ENCODE assay signal across 14 cellular contexts in the genomic region with DNA sequence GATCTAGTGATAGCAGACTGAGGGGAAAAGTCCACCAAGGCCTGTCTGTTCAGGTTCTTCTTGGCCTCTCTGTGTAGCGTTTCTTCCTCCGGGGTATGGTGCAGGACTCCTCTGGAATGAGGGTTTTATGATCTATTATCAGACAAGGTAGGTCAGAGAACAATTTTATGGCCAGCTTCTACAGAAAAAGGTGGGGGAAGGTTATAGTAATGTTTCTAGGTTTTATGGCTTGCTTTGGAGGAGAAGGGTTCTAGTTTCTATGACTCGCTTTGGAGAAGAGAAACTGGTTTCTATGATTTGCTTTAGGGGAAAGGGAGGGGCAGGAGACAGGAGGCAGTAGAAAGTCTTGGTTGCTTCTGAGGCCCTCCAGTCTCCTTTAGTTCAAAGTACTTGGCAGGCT.
DNase-seq lines count a peak whose midpoint lies in the region; ATAC-seq and TF ChIP-seq lines count a peak whose summit lies in the region.
"Had no signal": no experiment of that assay in that cellular context is flagged by ENCODE, and none has a peak within 500 bp of the region (broad histone marks: within the 10 kb centered on the region; RNA-seq: fewer than 3 reads in every experiment).

No MANE protein-coding gene starts in this region.

- H3K4me3 Mint-ChIP-seq in stimulated activated memory B cell treated with anti-CD40 and anti-IgM and Interleukin-4, amounts not matched to agents 10 μg/mL and 1 μg/mL and 100 μg/mL, for 72 hours = no peak overlapping the region
- H3K4me3 Mint-ChIP-seq: CD4-positive, CD25-positive, alpha-beta regulatory T cell had no signal

- H3K27me3 ChIP-seq in left lung = no peaks in the 10 kb centered on the region
- H3K27me3 ChIP-seq: esophagus squamous epithelium had no signal

- H3K4me3 ChIP-seq in mucosa of descending colon (no peak overlapping the region), left lung (no peak overlapping the region)
- H3K4me3 ChIP-seq: esophagus squamous epithelium, SK-N-MC, smooth muscle cell had no signal

- H3K4me1 Mint-ChIP-seq in stimulated activated memory B cell treated with anti-CD40 and anti-IgM and Interleukin-4, amounts not matched to agents 10 μg/mL and 1 μg/mL and 100 μg/mL, for 72 hours = no peaks in the 10 kb centered on the region
- H3K4me1 Mint-ChIP-seq: CD4-positive, CD25-positive, alpha-beta regulatory T cell had no signal

- no peaks in the 10 kb centered on the region for H3K36me3 Mint-ChIP-seq in stimulated activated memory B cell treated with anti-CD40 and anti-IgM and Interleukin-4, amounts not matched to agents 10 μg/mL and 1 μg/mL and 100 μg/mL, for 72 hours
- H3K36me3 Mint-ChIP-seq: CD4-positive, CD25-positive, alpha-beta regulatory T cell had no signal

- H3K4me1 ChIP-seq in mucosa of descending colon (ENCODE audit: low read depth) (no peaks in the 10 kb centered on the region), left lung (no peaks in the 10 kb centered on the region)
- H3K4me1 ChIP-seq: esophagus squamous epithelium had no signal

- no peak overlapping the region for H3K27ac ChIP-seq in left lung
- H3K27ac ChIP-seq: esophagus squamous epithelium, SK-N-MC had no signal

- no peak for TF ChIP-seq CTCF in mucosa of descending colon (IDR thresholded peaks at IDR 0.05)
- TF ChIP-seq CTCF in left lung (IDR thresholded peaks at IDR 0.05) = no peak

- intact Hi-C loops in mucosa of descending colon (cut with DNase I, micrococcal nuclease) = no loop called here
- intact Hi-C loops in left lung (cut with DNase I) = no loop called here

- H3K36me3 ChIP-seq in mucosa of descending colon (ENCODE audit: low read depth) = no peaks in the 10 kb centered on the region
- no peaks in the 10 kb centered on the region for H3K36me3 ChIP-seq in left lung
- H3K36me3 ChIP-seq: esophagus squamous epithelium had no signal

- no peak overlapping the region for H3K27ac Mint-ChIP-seq in stimulated activated memory B cell treated with anti-CD40 and anti-IgM and Interleukin-4, amounts not matched to agents 10 μg/mL and 1 μg/mL and 100 μg/mL, for 72 hours
- H3K27ac Mint-ChIP-seq: CD4-positive, CD25-positive, alpha-beta regulatory T cell had no signal

- no peaks in the 10 kb centered on the region for H3K9me3 ChIP-seq in mucosa of descending colon
- H3K9me3 ChIP-seq in left lung = no peaks in the 10 kb centered on the region
- H3K9me3 ChIP-seq: esophagus squamous epithelium had no signal

- H3K9me3 Mint-ChIP-seq in stimulated activated memory B cell treated with anti-CD40 and anti-IgM and Interleukin-4, amounts not matched to agents 10 μg/mL and 1 μg/mL and 100 μg/mL, for 72 hours = no peaks in the 10 kb centered on the region
- H3K9me3 Mint-ChIP-seq: CD4-positive, CD25-positive, alpha-beta regulatory T cell had no signal

- no peaks in the 10 kb centered on the region for H3K27me3 Mint-ChIP-seq in stimulated activated memory B cell treated with anti-CD40 and anti-IgM and Interleukin-4, amounts not matched to agents 10 μg/mL and 1 μg/mL and 100 μg/mL, for 72 hours
- H3K27me3 Mint-ChIP-seq: CD4-positive, CD25-positive, alpha-beta regulatory T cell had no signal

- DNase-seq in mucosa of descending colon (peak in 1 of 3 donors; percentile 23), left lung (no peak)
- DNase-seq in activated naive CD4-positive, alpha-beta T cell (lab: John Stamatoyannopoulos, UW) = no peak
- DNase-seq: activated CD8-positive, alpha-beta memory T cell treated with anti-CD3 and anti-CD28 coated beads, Interleukin-2, amount 50 U/mL, for 48 hours; CD4-positive, CD25-positive, alpha-beta regulatory T cell; esophagus squamous epithelium; MM.1S; NCI-H2171 treated with DMSO at 0.1 percent for 48 hours had no signal

- ATAC-seq in GM18909 (IDR thresholded peaks at IDR 0.05; ENCODE audit: poor library complexity, unreplicated experiment) = peak; percentile 73
- ATAC-seq in GM21717 (IDR thresholded peaks at IDR 0.05; ENCODE audit: unreplicated experiment) = peak; percentile 99
- peak; percentile 85 for ATAC-seq in HG03432 (IDR thresholded peaks at IDR 0.05; ENCODE audit: unreplicated experiment)
- peak; percentile 96 for ATAC-seq in mucosa of descending colon
- ATAC-seq in stimulated activated memory B cell treated with anti-CD40 and anti-IgM and Interleukin-4, amounts not matched to agents 10 μg/mL and 1 μg/mL and 100 μg/mL, for 72 hours = no peak
- ATAC-seq in left lung = no peak

Comparison
In these comparisons a context has a peak if more than half of its experiments do, and no peak if none do; other contexts are left out.
1. ATAC-seq: peak in GM18909 (single experiment), GM21717 (single experiment), HG03432 (single experiment) and mucosa of descending colon (single experiment); none in stimulated activated memory B cell treated with anti-CD40 and anti-IgM and Interleukin-4, amounts not matched to agents 10 μg/mL and 1 μg/mL and 100 μg/mL, for 72 hours (single experiment) and left lung (single experiment).